ENCODE assay signal across 16 cellular contexts in genomic region chr3:26625187-26625586, GRCh38. TPM values are rescaled to one million over a fixed set of nuclear protein-coding genes. Genes with fewer than 3 reads are reported as not detected.
DNase-seq lines count a peak whose midpoint lies in the region; ATAC-seq and TF ChIP-seq lines count a peak whose summit lies in the region.
"Had no signal": no experiment of that assay in that cellular context is flagged by ENCODE, and none has a peak within 500 bp of the region (broad histone marks: within the 10 kb centered on the region; RNA-seq: fewer than 3 reads in every experiment).

No MANE protein-coding gene starts in this region.

- ATAC-seq in GM23338 (peak; percentile 37), GM19324 (IDR thresholded peaks at IDR 0.05; ENCODE audit: low FRiP score, unreplicated experiment) (no peak), GM21381 (IDR thresholded peaks at IDR 0.05; ENCODE audit: unreplicated experiment) (no peak)
- ATAC-seq: HepG2 had no signal

- peaks cover 68% of the 10 kb centered on the region for H3K27me3 Mint-ChIP-seq in GM23338 (ENCODE audit: insufficient read depth, low read depth, poor library complexity)
- H3K27me3 Mint-ChIP-seq in brain: peaks cover 18% of the 10 kb centered on the region

- no peaks in the 10 kb centered on the region for H3K9me2 ChIP-seq in GM23338 (ENCODE audit: insufficient read depth)

- H3K27me3 ChIP-seq in GM23338 (ENCODE audit: insufficient read depth) (peaks cover 98% of the 10 kb centered on the region), iPS-18a (ENCODE audit: control insufficient read depth, insufficient read depth, low read length) (peaks cover 83% of the 10 kb centered on the region), osteoblast (ENCODE audit: insufficient read depth, low read length) (no peaks in the 10 kb centered on the region)
- no peaks in the 10 kb centered on the region for H3K27me3 ChIP-seq in effector memory CD4-positive, alpha-beta T cell (replicated peaks; ENCODE audit: control insufficient read depth, insufficient read depth, low read length, poor library complexity, severe bottlenecking)

- H3K4me1 ChIP-seq in GM23338 (ENCODE audit: insufficient read depth): peaks cover 44% of the 10 kb centered on the region
- peaks cover 21% of the 10 kb centered on the region for H3K4me1 ChIP-seq in iPS-18a (ENCODE audit: control insufficient read depth, low read depth, low read length)
- no peaks in the 10 kb centered on the region for H3K4me1 ChIP-seq in osteoblast (ENCODE audit: insufficient read depth, low read length)
- no peaks in the 10 kb centered on the region for H3K4me1 ChIP-seq in effector memory CD4-positive, alpha-beta T cell (ENCODE audit: control insufficient read depth, insufficient read depth, low read length, poor library complexity, severe bottlenecking)
- H3K4me1 ChIP-seq: Caco-2 had no signal

- 0 out of 2 replicates have a peak, but pooled peaks cover 5% of the 10 kb centered on the region for H3F3A ChIP-seq in GM23338 (replicated peaks; ENCODE audit: low read depth)

- H3K36me3 Mint-ChIP-seq in GM23338 (ENCODE audit: low read depth) (no peaks in the 10 kb centered on the region), brain (no peaks in the 10 kb centered on the region)
- H3K36me3 Mint-ChIP-seq: CD14-positive monocyte had no signal

- peaks cover 6% of the 10 kb centered on the region; the same call in 1 of the 2 replicates for H4K20me1 ChIP-seq in GM23338 (replicated peaks; ENCODE audit: insufficient read depth)
- H4K20me1 ChIP-seq in osteoblast (ENCODE audit: insufficient read depth, low read length): no peaks in the 10 kb centered on the region

- DNase-seq in GM23338 (ENCODE audit: low spot score) (peak; percentile 56), osteoblast (ENCODE audit: insufficient read length, low spot score, missing footprints) (peak; percentile 58)
- DNase-seq in effector memory CD4-positive, alpha-beta T cell: no peak
- DNase-seq: Caco-2, HFFc6, NCI-H1092 treated with DMSO at 0.1 percent for 48 hours, NCI-H1694 had no signal

- H3K9ac ChIP-seq in iPS-18a (ENCODE audit: low read length): no peak overlapping the region
- H3K9ac ChIP-seq: KMS-11 had no signal

- H3K4me3 Mint-ChIP-seq in GM23338 (peak overlapping the region; percentile 86), brain (peak overlapping the region; percentile 74 to 96 (median 93))
- H3K4me3 Mint-ChIP-seq: HFFc6 had no signal

- H3K4me2 ChIP-seq in GM23338 (peak overlapping the region; percentile 99), osteoblast (ENCODE audit: insufficient read depth, low read length) (no peak overlapping the region)
- H3K4me2 ChIP-seq: KMS-11 had no signal

- no peak for TF ChIP-seq CTCF in GM23338 (conservative IDR thresholded peaks at IDR 0.05; ENCODE audit: low read depth in 2 of 2)
- TF ChIP-seq CTCF in brain (conservative IDR thresholded peaks at IDR 0.05): no peak
- no peak for TF ChIP-seq CTCF in osteoblast (IDR thresholded peaks at IDR 0.05; ENCODE audit: extremely low read depth, low read depth, low read length)

- H3K9me3 ChIP-seq in iPS-18a (ENCODE audit: control insufficient read depth, low read depth, low read length) (no peaks in the 10 kb centered on the region), osteoblast (ENCODE audit: low read depth, low read length) (no peaks in the 10 kb centered on the region)
- H3K9me3 ChIP-seq in effector memory CD4-positive, alpha-beta T cell (ENCODE audit: control insufficient read depth, low read length): no peaks in the 10 kb centered on the region
- H3K9me3 ChIP-seq: Caco-2 had no signal

- H2AFZ ChIP-seq in GM23338 (peak overlapping the region; percentile 80), osteoblast (ENCODE audit: low read length) (no peak overlapping the region)

- H3K9me3 Mint-ChIP-seq in GM23338: no peaks in the 10 kb centered on the region; the same call in 2 of the 3 replicates
- H3K9me3 Mint-ChIP-seq in brain: no peaks in the 10 kb centered on the region

- H3K4me3 ChIP-seq in GM23338 (peak overlapping the region; percentile 87), iPS-18a (ENCODE audit: low read length) (peak overlapping the region; percentile 86), osteoblast (ENCODE audit: insufficient read depth, low read length) (no peak overlapping the region)
- H3K4me3 ChIP-seq in effector memory CD4-positive, alpha-beta T cell (ENCODE audit: insufficient read depth, low read depth, low read length, poor library complexity, severe bottlenecking): no peak overlapping the region

- H3K79me2 ChIP-seq in GM23338 (replicated peaks; ENCODE audit: insufficient read depth) (peaks cover 22% of the 10 kb centered on the region), osteoblast (ENCODE audit: insufficient read depth, low read length) (no peaks in the 10 kb centered on the region)

- H3K27ac ChIP-seq in GM23338 (ENCODE audit: low read depth): no peak overlapping the region
- no peak overlapping the region for H3K27ac ChIP-seq in iPS-18a (ENCODE audit: low read length)
- H3K27ac ChIP-seq in osteoblast (ENCODE audit: low read depth, low read length): no peak overlapping the region
- H3K27ac ChIP-seq in effector memory CD4-positive, alpha-beta T cell (ENCODE audit: insufficient read depth, low read length, poor library complexity, severe bottlenecking): no peak overlapping the region
- H3K27ac ChIP-seq: KMS-11 had no signal

- H3K27ac Mint-ChIP-seq in GM23338 (no peak overlapping the region), brain (peak overlapping the region in 4 of 5 experiments; percentile 80 to 99 (median 95))
- H3K27ac Mint-ChIP-seq: CD14-positive monocyte, HFFc6 had no signal

- H3K4me1 Mint-ChIP-seq in GM23338: peaks cover 33% of the 10 kb centered on the region
- peaks cover 72% of the 10 kb centered on the region for H3K4me1 Mint-ChIP-seq in brain
- H3K4me1 Mint-ChIP-seq: CD14-positive monocyte had no signal

- H3K36me3 ChIP-seq in GM23338 (ENCODE audit: insufficient read depth): no peaks in the 10 kb centered on the region
- no peaks in the 10 kb centered on the region for H3K36me3 ChIP-seq in iPS-18a (ENCODE audit: control insufficient read depth, low read depth, low read length)
- no peaks in the 10 kb centered on the region for H3K36me3 ChIP-seq in osteoblast (ENCODE audit: insufficient read depth, low read length)
- no peaks in the 10 kb centered on the region for H3K36me3 ChIP-seq in effector memory CD4-positive, alpha-beta T cell (ENCODE audit: control insufficient read depth, insufficient read depth, low read length)

TF ChIP-seq in GM23338, 12 proteins besides CTCF, POLR2A, EP300 and RAD21 (continues in another document):
- TF ChIP-seq REST (IDR thresholded peaks at IDR 0.05; ENCODE audit: unreplicated experiment): no peak
- no peak for TF ChIP-seq ETS1 (IDR thresholded peaks at IDR 0.05)
- TF ChIP-seq CREB1 (CRISPR knock-in tag; IDR thresholded peaks at IDR 0.05; ENCODE audit: low read depth): no peak
- no peak for TF ChIP-seq ZNF331 (CRISPR knock-in tag; IDR thresholded peaks at IDR 0.05; ENCODE audit: low read depth)
- no peak for TF ChIP-seq ZNF114 (CRISPR knock-in tag; IDR thresholded peaks at IDR 0.05)
- TF ChIP-seq JUNB (IDR thresholded peaks at IDR 0.05; ENCODE audit: unreplicated experiment): no peak
- TF ChIP-seq EZH2phosphoT487 (IDR thresholded peaks at IDR 0.05; ENCODE audit: unreplicated experiment): no peak
- no peak for TF ChIP-seq EZH2 (IDR thresholded peaks at IDR 0.05; ENCODE audit: low read depth, unreplicated experiment)
- TF ChIP-seq STAT1 (IDR thresholded peaks at IDR 0.05; ENCODE audit: unreplicated experiment): no peak
- TF ChIP-seq NANOG (IDR thresholded peaks at IDR 0.05; ENCODE audit: borderline replicate concordance): no peak

RNA-seq across cellular contexts. Expression of gene LRRC3B, which starts 2.6 kb away (rescaled TPM):
- 11.3 and 13.2 TPM in 2 replicates for total RNA-seq in GM23338 (2014; rRNA removed; shearing (Covaris generic))
- polyA plus RNA-seq in GM23338 (2016; fragmentation: Nextera tagmentation; extraction: Ambion mirVana) (7.1 and 7.2 TPM in 2 replicates), brain (ENCODE audit: insufficient read depth, low read depth, low replicate concordance) (4.8 TPM)
- not detected in 2 replicates for total RNA-seq in osteoblast
- total RNA-seq: A673, Caco-2, HepG2, HFFc6, MCF 10A had no signal
- polyA plus RNA-seq: CD14-positive monocyte, HepG2 had no signal

Comparison
In these comparisons a context has a peak if more than half of its experiments do, and no peak if none do; other contexts are left out.
1. DNase-seq: peak in GM23338 (single experiment) and osteoblast (single experiment); none in effector memory CD4-positive, alpha-beta T cell (0 of 3).
2. H3K4me3 ChIP-seq: peak in GM23338 (single experiment) and iPS-18a (single experiment); none in osteoblast (single experiment) and effector memory CD4-positive, alpha-beta T cell (single experiment).
3. RNA of gene LRRC3B, which starts 2.6 kb away (total RNA-seq): 11.3 to 13.2 TPM in GM23338; not detected in osteoblast; every median in the first group is over 10 times any median in the second.